8 cellular contexts compared by ENCODE assay signal in the genomic region with DNA sequence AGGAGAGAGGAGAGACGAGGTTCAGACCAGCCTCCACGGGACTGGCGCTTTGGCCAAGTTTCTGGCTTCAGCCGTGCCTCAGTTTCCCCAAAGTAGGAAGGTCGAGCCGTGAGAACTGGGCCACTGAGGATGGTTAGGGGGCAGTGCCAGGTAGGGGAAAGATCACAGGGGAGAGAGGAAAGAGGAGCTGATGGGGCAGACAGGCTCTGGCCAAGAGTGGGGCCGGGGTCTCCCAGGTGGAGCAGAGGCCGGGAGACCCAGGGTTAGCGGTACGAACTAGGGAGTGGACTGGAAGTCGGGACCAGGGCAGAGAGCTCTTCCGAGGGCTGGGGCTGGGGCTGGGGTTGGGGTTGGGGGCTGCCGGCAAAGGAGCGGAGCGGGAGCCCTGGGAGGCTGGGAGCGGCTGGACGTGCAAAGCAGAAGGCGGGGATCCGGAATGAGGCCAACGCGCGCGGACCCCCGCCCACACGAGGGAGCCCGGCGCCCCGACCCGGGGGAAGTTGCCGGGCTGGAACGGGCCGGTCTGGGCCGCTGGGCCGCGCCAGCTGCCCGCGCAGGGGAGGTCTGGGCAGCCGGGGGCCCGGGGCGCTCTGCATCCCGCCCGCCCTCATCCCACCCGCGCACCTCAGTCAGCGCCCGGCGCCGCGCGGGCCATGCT. TPM values are rescaled to one million over a fixed set of nuclear protein-coding genes. Genes with fewer than 3 reads are reported as not detected.
DNase-seq lines count a peak whose midpoint lies in the region; ATAC-seq and TF ChIP-seq lines count a peak whose summit lies in the region.

No MANE protein-coding gene starts in this region.

- peak overlapping the region; percentile 72 for H3K27ac Mint-ChIP-seq in CD8-positive, alpha-beta T cell

- POLR2A ChIA-PET in CD8-positive, alpha-beta T cell (lab: Charles Lee): interaction anchor here (0.6 to 3.5 kb wide), 8 partner anchors 15 to 92 kb away, joined by 3 to 23 read pairs (median 5); a partner anchor contains a TSS

- intact Hi-C loops in CD8-positive, alpha-beta T cell (cut with DNase I, micrococcal nuclease): loop anchor here (1.0 to 10.0 kb wide), 4 partner anchors 9 to 1286 kb away; a partner anchor contains a TSS
- intact Hi-C loops in adrenal gland (cut with DNase I) (loop anchor here in 1 of 2 donors (5.0 kb wide), 1 partner anchor 56 kb away; no protein-coding TSS in a partner anchor), testis (cut with DNase I; ENCODE audit: low total_unique reads) (no loop called here)

- no peaks in the 10 kb centered on the region for H3K27me3 ChIP-seq in CD8-positive, alpha-beta T cell (ENCODE audit: insufficient read depth, low read length)
- H3K27me3 ChIP-seq in adrenal gland: no peaks in the 10 kb centered on the region
- H3K27me3 ChIP-seq in kidney epithelial cell (ENCODE audit: control insufficient read depth, insufficient read depth, low read length): no peaks in the 10 kb centered on the region
- H3K27me3 ChIP-seq in testis: no peaks in the 10 kb centered on the region

- CTCF ChIA-PET in CD8-positive, alpha-beta T cell (lab: Charles Lee): interaction anchor here (0.7 to 2.6 kb wide), 4 partner anchors 14 to 45 kb away, joined by 3 to 10 read pairs (median 4); no protein-coding TSS in a partner anchor

- 0 to 1% (median 1%) methylated on average over 12 to 50 of the region's 50 CpGs for WGBS in adrenal gland, 4 donors
- 0% methylated on average over 15 to 43 of the region's 50 CpGs for WGBS in testis, 2 donors

- peak overlapping the region; percentile 94 for H3K4me3 Mint-ChIP-seq in CD8-positive, alpha-beta T cell

- H3K9me3 ChIP-seq in CD8-positive, alpha-beta T cell (ENCODE audit: low read length): no peaks in the 10 kb centered on the region
- H3K9me3 ChIP-seq in adrenal gland (replicated peaks in 1 of 3) (no peaks in the 10 kb centered on the region), testis (no peaks in the 10 kb centered on the region)

- H3K4me1 ChIP-seq in CD8-positive, alpha-beta T cell (ENCODE audit: insufficient read depth, low read length): peaks cover 43% of the 10 kb centered on the region
- H3K4me1 ChIP-seq in adrenal gland (replicated peaks in 1 of 2): peaks cover 0 to 31% of the 10 kb centered on the region in 2 donors
- H3K4me1 ChIP-seq in testis: peaks cover 37% of the 10 kb centered on the region

- H3K36me3 Mint-ChIP-seq in CD8-positive, alpha-beta T cell: peaks cover 19% of the 10 kb centered on the region

- H3K27ac ChIP-seq in CD8-positive, alpha-beta T cell (ENCODE audit: low read depth, low read length): peak overlapping the region; percentile 48
- peak overlapping the region in 3 of 5 donors; percentile 32 to 88 (median 48) for H3K27ac ChIP-seq in adrenal gland
- H3K27ac ChIP-seq in testis: peak overlapping the region; percentile 66 to 74

- H3K36me3 ChIP-seq in CD8-positive, alpha-beta T cell (ENCODE audit: insufficient read depth, low read length): peaks cover 3% of the 10 kb centered on the region
- H3K36me3 ChIP-seq in adrenal gland (replicated peaks in 1 of 2): no peaks in the 10 kb centered on the region
- no peaks in the 10 kb centered on the region for H3K36me3 ChIP-seq in kidney epithelial cell (ENCODE audit: control insufficient read depth, insufficient read depth, low read length)
- H3K36me3 ChIP-seq in testis (ENCODE audit: low read depth, missing control alignments): no peaks in the 10 kb centered on the region

- H3K4me3 ChIP-seq in CD8-positive, alpha-beta T cell (ENCODE audit: low read depth, low read length): peak overlapping the region; percentile 75
- H3K4me3 ChIP-seq in adrenal gland (peak overlapping the region in 3 of 4 donors; percentile 11 to 84 (median 70)), kidney epithelial cell (ENCODE audit: low read depth, low read length) (peak overlapping the region; percentile 75), testis (peak overlapping the region; percentile 72 to 80)

- ATAC-seq in CD8-positive, alpha-beta T cell: no peak
- peak; percentile 0 for ATAC-seq in HG02973 (IDR thresholded peaks at IDR 0.05; ENCODE audit: unreplicated experiment)

- DNase-seq in CD8-positive, alpha-beta T cell: no peak
- peak in 3 of 7 donors; percentile 32 to 43 (median 43) for DNase-seq in adrenal gland
- DNase-seq in kidney epithelial cell (ENCODE audit: low read depth): no peak
- no peak for DNase-seq in testis
- DNase-seq in stimulated activated CD4-positive, alpha-beta T cell treated with anti-CD3 and anti-CD28 coated beads, Interleukin-4, amount 100 ng/mL, for 1 hour: no peak
- no peak for DNase-seq in T-helper 9 cell
- no peak for DNase-seq in foreskin melanocyte

- no peaks in the 10 kb centered on the region for H3K27me3 Mint-ChIP-seq in CD8-positive, alpha-beta T cell (ENCODE audit: low read depth)

- peaks cover 46% of the 10 kb centered on the region for H3K4me1 Mint-ChIP-seq in CD8-positive, alpha-beta T cell (ENCODE audit: low read depth)

- H3K9me3 Mint-ChIP-seq in CD8-positive, alpha-beta T cell: no peaks in the 10 kb centered on the region

- no peak for TF ChIP-seq CTCF in CD8-positive, alpha-beta T cell (IDR thresholded peaks at IDR 0.05)
- no peak for TF ChIP-seq CTCF in adrenal gland (IDR thresholded peaks at IDR 0.05)
- TF ChIP-seq CTCF in kidney epithelial cell (IDR thresholded peaks at IDR 0.05; ENCODE audit: insufficient read depth, low read length, poor library complexity, severe bottlenecking): no peak
- no peak for TF ChIP-seq CTCF in testis (IDR thresholded peaks at IDR 0.05)

- TF ChIP-seq POLR2A in adrenal gland (IDR thresholded peaks at IDR 0.05): no peak
- no peak for TF ChIP-seq POLR2A in testis (IDR thresholded peaks at IDR 0.05)

RNA-seq across cellular contexts. Expression of a gene that starts 0.4 kb away (rescaled TPM):
- 1 to 10 TPM; 5.6 to 6.1 TPM for total RNA-seq in CD8-positive, alpha-beta T cell
- total RNA-seq in adrenal gland (10 to 100 TPM; 18.0 to 30.8 (median 27.6) TPM), kidney epithelial cell (22.6 and 24.9 TPM in 2 replicates), testis (10 to 100 TPM; 32.5 to 46.2 TPM)
- polyA plus RNA-seq in adrenal gland (10 to 100 TPM in 1 of 3 donors, 1 to 10 TPM in 2; 5.3 to 12.3 (median 8.0) TPM), testis (ENCODE audit: insufficient read depth, low read depth, low replicate concordance) (20.2 TPM)

RNA-seq across cellular contexts. Expression of a gene that starts 15.9 kb away (rescaled TPM):
- 10 to 100 TPM; 17.8 to 18.2 TPM for total RNA-seq in CD8-positive, alpha-beta T cell
- total RNA-seq in adrenal gland: 10 to 100 TPM; 17.4 to 33.5 (median 24.6) TPM
- 10 to 100 TPM in 2 of 3 donors, 1 to 10 TPM in 1; 5.2 to 34.8 (median 23.8) TPM for polyA plus RNA-seq in adrenal gland
- 19.9 and 23.2 TPM in 2 replicates for total RNA-seq in kidney epithelial cell
- 10 to 100 TPM; 26.4 to 36.3 TPM for total RNA-seq in testis
- polyA plus RNA-seq in testis (ENCODE audit: insufficient read depth, low read depth, low replicate concordance): 12.4 TPM
